ENCODE assay signal across 15 cellular contexts in genomic region chr17:1953866-1954265, GRCh38.
DNase-seq lines count a peak whose midpoint lies in the region; ATAC-seq, FAIRE-seq and TF ChIP-seq lines count a peak whose summit lies in the region.
"Had no signal": no experiment of that assay in that cellular context is flagged by ENCODE, and none has a peak within 500 bp of the region (broad histone marks: within the 10 kb centered on the region; RNA-seq: fewer than 3 reads in every experiment).

No MANE protein-coding gene starts in this region.

- DNase-seq in CD1c-positive myeloid dendritic cell (ENCODE audit: extremely low spot score) (peak; percentile 2), PC-3 (peak; percentile 17), bronchial epithelial cell (ENCODE audit: low read depth) (peak; percentile 27), fibroblast of mammary gland (ENCODE audit: low read depth) (peak; percentile 15), H4 (ENCODE audit: low spot score) (no peak), epidermal melanocyte (ENCODE audit: insufficient read length, low spot score) (no peak), HuH-7.5 (ENCODE audit: low spot score) (no peak)
- DNase-seq: 8988T; AML-193; CD4-positive, CD25-positive, alpha-beta regulatory T cell; DMS53 had no signal

- H3K27ac ChIP-seq in PC-3 (ENCODE audit: low read length), result no peak overlapping the region
- H3K27ac ChIP-seq: BLaER1 had no signal

- H3K79me2 ChIP-seq in PC-3 (ENCODE audit: low read length), result no peaks in the 10 kb centered on the region

- intact Hi-C loops in PC-3 (cut with micrococcal nuclease), result no loop called here

- H3K9ac ChIP-seq in PC-3 (ENCODE audit: low read length), result no peak overlapping the region
- H3K9ac ChIP-seq: BLaER1 had no signal

- H3K4me2 ChIP-seq in PC-3 (ENCODE audit: low read length), result no peak overlapping the region
- H3K4me2 ChIP-seq: BLaER1, GM23338 had no signal

- H3K4me3 ChIP-seq in PC-3 (ENCODE audit: low read length), result no peak overlapping the region
- no peak overlapping the region for H3K4me3 ChIP-seq in bronchial epithelial cell (ENCODE audit: low read depth, low read length)
- H3K4me3 ChIP-seq in fibroblast of mammary gland (ENCODE audit: control insufficient read depth, low read depth, low read length), result no peak overlapping the region
- H3K4me3 ChIP-seq: BLaER1, GM23338, HAP-1 had no signal

- H2AFZ ChIP-seq in PC-3 (ENCODE audit: low read length), result no peak overlapping the region
- H2AFZ ChIP-seq: GM23338 had no signal

- FAIRE-seq in bronchial epithelial cell (lab: Jason Lieb, UNC), result no peak

- POLR2A ChIA-PET in PC-3 (lab: Charles Lee; ENCODE audit: unreplicated experiment), result no interaction called here

- no peaks in the 10 kb centered on the region for H3F3A ChIP-seq in PC-3 (ENCODE audit: low read length, unreplicated experiment)

- ATAC-seq in PC-3 (no peak), GM21737 (IDR thresholded peaks at IDR 0.05; ENCODE audit: unreplicated experiment) (no peak)
- ATAC-seq: GM23338 had no signal

- H3K9me2 ChIP-seq in PC-3 (replicated peaks; ENCODE audit: low read length), result no peaks in the 10 kb centered on the region

- no peaks in the 10 kb centered on the region for H3K27me3 ChIP-seq in PC-3 (ENCODE audit: low read length)
- H3K27me3 ChIP-seq in bronchial epithelial cell (ENCODE audit: control insufficient read depth, insufficient read depth, low read length), result no peaks in the 10 kb centered on the region
- H3K27me3 ChIP-seq: BLaER1 had no signal

- no peaks in the 10 kb centered on the region for H3K4me1 ChIP-seq in PC-3 (ENCODE audit: insufficient read depth, low read length)
- H3K4me1 ChIP-seq: HAP-1 had no signal

- CTCF ChIA-PET in PC-3 (lab: Charles Lee), result no interaction called here

- TF ChIP-seq CTCF in PC-3 (conservative IDR thresholded peaks at IDR 0.05; ENCODE audit: low read depth, low read length) (no peak), bronchial epithelial cell (IDR thresholded peaks at IDR 0.05; ENCODE audit: insufficient read depth, low read length, severe bottlenecking) (no peak), fibroblast of mammary gland (conservative IDR thresholded peaks at IDR 0.05; ENCODE audit: control insufficient read depth, insufficient read depth, low read depth, low read length) (no peak)

- H3K9me3 ChIP-seq in PC-3 (ENCODE audit: low read length), result no peaks in the 10 kb centered on the region
- H3K9me3 ChIP-seq: BLaER1, HAP-1 had no signal

- H4K20me1 ChIP-seq in PC-3 (ENCODE audit: low read length), result no peaks in the 10 kb centered on the region

- no TSS peak for BruUV-seq in PC-3 (replicated peaks; lab: Mats Ljungman, UMichigan)

- H3K36me3 ChIP-seq in PC-3 (ENCODE audit: low read depth, low read length) (no peaks in the 10 kb centered on the region), bronchial epithelial cell (ENCODE audit: control insufficient read depth, insufficient read depth, low read length) (no peaks in the 10 kb centered on the region)
- H3K36me3 ChIP-seq: BLaER1, HAP-1 had no signal

Comparison
In these comparisons a context has a peak if more than half of its experiments do, and no peak if none do; other contexts are left out.
1. DNase-seq: peak in CD1c-positive myeloid dendritic cell (single experiment), PC-3 (single experiment), bronchial epithelial cell (single experiment) and fibroblast of mammary gland (single experiment); none in H4 (single experiment), epidermal melanocyte (single experiment) and HuH-7.5 (single experiment).